8 cellular contexts compared by ENCODE assay signal in the genomic region with DNA sequence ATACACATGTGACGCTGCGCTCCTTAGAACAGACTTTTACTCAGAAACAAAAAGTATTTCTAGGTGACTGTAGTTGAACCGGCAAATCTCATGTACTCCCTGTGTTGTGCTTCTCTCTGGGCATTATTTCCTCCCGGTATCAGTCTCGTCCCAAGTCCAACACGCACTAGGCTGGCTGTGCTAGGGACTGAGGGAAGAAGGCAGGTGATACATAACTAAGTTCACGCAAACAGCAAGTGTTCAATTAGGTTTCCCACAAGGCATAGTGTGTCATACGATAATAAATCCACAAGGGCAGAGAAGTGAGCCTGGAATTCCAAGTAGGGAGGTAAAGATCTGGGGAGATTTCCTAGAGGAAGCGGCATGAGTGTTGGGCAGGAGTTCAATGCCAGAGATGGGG. TPM values are rescaled to one million over a fixed set of nuclear protein-coding genes. Genes with fewer than 3 reads are reported as not detected.
DNase-seq lines count a peak whose midpoint lies in the region; ATAC-seq and TF ChIP-seq lines count a peak whose summit lies in the region.

No MANE protein-coding gene starts in this region.

- peak overlapping the region; percentile 84 for H3K27ac Mint-ChIP-seq in activated T-cell treated with anti-CD3 and anti-CD28 coated beads, Interleukin-2, amount 50 U/mL, for 72 hours
- no peak overlapping the region for H3K27ac Mint-ChIP-seq in Caco-2 (ENCODE audit: unreplicated experiment)

- H3K9me3 Mint-ChIP-seq in activated T-cell treated with anti-CD3 and anti-CD28 coated beads, Interleukin-2, amount 50 U/mL, for 72 hours, result no peaks in the 10 kb centered on the region
- no peaks in the 10 kb centered on the region for H3K9me3 Mint-ChIP-seq in Caco-2 (ENCODE audit: unreplicated experiment)

- H3K4me3 ChIP-seq in transverse colon (no peak overlapping the region), Caco-2 (ENCODE audit: low read depth, low read length) (no peak overlapping the region)

- H3K27me3 ChIP-seq in transverse colon, result no peaks in the 10 kb centered on the region
- H3K27me3 ChIP-seq in Caco-2 (replicated peaks; ENCODE audit: control insufficient read depth, insufficient read depth, low read length), result no peaks in the 10 kb centered on the region

- no peak for ATAC-seq in activated T-cell treated with anti-CD3 and anti-CD28 coated beads, Interleukin-2, amount 50 U/mL, for 72 hours (replicated peaks in 1 of 2)
- ATAC-seq in HG03432 (IDR thresholded peaks at IDR 0.05; ENCODE audit: unreplicated experiment), result no peak

- peak overlapping the region; percentile 94 for H3K27ac ChIP-seq in caudate nucleus (ENCODE audit: low read depth, low read length)
- H3K27ac ChIP-seq in transverse colon, result peak overlapping the region; percentile 76 to 86 (median 80)

- H3K4me1 Mint-ChIP-seq in activated T-cell treated with anti-CD3 and anti-CD28 coated beads, Interleukin-2, amount 50 U/mL, for 72 hours (ENCODE audit: low read depth), result peaks cover 95% of the 10 kb centered on the region
- H3K4me1 Mint-ChIP-seq in Caco-2 (ENCODE audit: low read depth, unreplicated experiment), result no peaks in the 10 kb centered on the region

- no peaks in the 10 kb centered on the region for H3K27me3 Mint-ChIP-seq in activated T-cell treated with anti-CD3 and anti-CD28 coated beads, Interleukin-2, amount 50 U/mL, for 72 hours (ENCODE audit: low read depth)
- H3K27me3 Mint-ChIP-seq in Caco-2 (ENCODE audit: insufficient read depth, unreplicated experiment), result no peaks in the 10 kb centered on the region

- H3K36me3 ChIP-seq in transverse colon, result no peaks in the 10 kb centered on the region
- H3K36me3 ChIP-seq in Caco-2 (ENCODE audit: control insufficient read depth, insufficient read depth, low read length), result no peaks in the 10 kb centered on the region

- no peak for TF ChIP-seq CTCF in transverse colon (IDR thresholded peaks at IDR 0.05)
- no peak for TF ChIP-seq CTCF in Caco-2 (IDR thresholded peaks at IDR 0.05; ENCODE audit: insufficient read depth in 1 of 2, low read depth in 1 of 2, low read length in 1 of 2, severe bottlenecking in 1 of 2, unreplicated experiment in 1 of 2)

- peaks cover 4 to 11% of the 10 kb centered on the region in 2 donors for H3K36me3 Mint-ChIP-seq in activated T-cell treated with anti-CD3 and anti-CD28 coated beads, Interleukin-2, amount 50 U/mL, for 72 hours (ENCODE audit: insufficient read depth in 2 of 2)
- no peaks in the 10 kb centered on the region for H3K36me3 Mint-ChIP-seq in Caco-2 (ENCODE audit: insufficient read depth, unreplicated experiment)

- intact Hi-C loops in transverse colon (cut with DNase I; ENCODE audit: low total_unique reads), result no loop called here
- intact Hi-C loops in Caco-2 (cut with micrococcal nuclease; ENCODE audit: unreplicated experiment), result no loop called here

- H3K9me3 ChIP-seq in transverse colon, result no peaks in the 10 kb centered on the region
- no peaks in the 10 kb centered on the region for H3K9me3 ChIP-seq in Caco-2

- H3K4me3 Mint-ChIP-seq in activated T-cell treated with anti-CD3 and anti-CD28 coated beads, Interleukin-2, amount 50 U/mL, for 72 hours, result peak overlapping the region; percentile 76 to 82
- no peak overlapping the region for H3K4me3 Mint-ChIP-seq in Caco-2 (ENCODE audit: unreplicated experiment)

- WGBS in transverse colon (ENCODE audit: low coverage in 1 of 2), 2 donors, result 54 to 58% methylated on average over 3 to 9 of the region's 9 CpGs

- DNase-seq in activated T-cell treated with anti-CD3 and anti-CD28 coated beads, Interleukin-2, amount 50 U/mL, for 72 hours, result no peak
- no peak for DNase-seq in activated T-cell treated with anti-CD3 and anti-CD28 coated beads, Interleukin-2, amount 50 U/mL, for 1 hour
- DNase-seq in caudate nucleus (lab: John Stamatoyannopoulos, UW), result no peak
- DNase-seq in myocyte (ENCODE audit: low read depth), result peak; percentile 59
- no peak for DNase-seq in transverse colon
- DNase-seq in stimulated activated CD4-positive, alpha-beta T cell treated with anti-CD3 and anti-CD28 coated beads, Interleukin-2, amount 100 ng/mL, for 48 hours, result no peak
- DNase-seq in Caco-2, result no peak

- CTCF ChIA-PET in Caco-2 (lab: Charles Lee), result interaction anchor here (0.6 kb wide), 1 partner anchor 114 kb away, joined by 4 read pairs; no protein-coding TSS in a partner anchor

- TF ChIP-seq POLR2A in transverse colon (IDR thresholded peaks at IDR 0.05), result no peak

- BruUV-seq in Caco-2 (replicated peaks; lab: Mats Ljungman, UMichigan), result no TSS peak

- TF ChIP-seq EP300 in transverse colon (IDR thresholded peaks at IDR 0.05; ENCODE audit: low read depth), result no peak

- POLR2A ChIA-PET in Caco-2 (lab: Charles Lee), result no interaction called here

- H3K4me1 ChIP-seq in transverse colon (peaks cover 58 to 99% (median 81%) of the 10 kb centered on the region in 4 donors), Caco-2 (no peaks in the 10 kb centered on the region)

- in situ Hi-C loops in transverse colon (cut with MboI; ENCODE audit: low pct_ligation_motif_present in 1 of 4, low pct_unique_long_range_greater_than_20kb in 1 of 4, low sequenced_read_pairs in 3 of 4), result no loop called here

RNA-seq across cellular contexts. Expression of a gene that starts 20.4 kb away (rescaled TPM):
- total RNA-seq in activated T-cell treated with anti-CD3 and anti-CD28 coated beads, Interleukin-2, amount 50 U/mL, for 72 hours, result 10 to 100 TPM; 30.0 to 37.7 TPM
- total RNA-seq in myocyte (28.3 and 28.7 TPM in 2 replicates), transverse colon (100 to 1,000 TPM in 1 of 4 donors, 10 to 100 TPM in 3; 41.0 to 110 (median 50.0) TPM), Caco-2 (2022) (13.6 and 13.7 TPM in 2 replicates)
- polyA plus RNA-seq in myocyte (2012), result 14.8 TPM
